Comparison of ENCODE assay signal across 2 cellular contexts in genomic region chr16:83418565-83418964, GRCh38.
TF ChIP-seq lines count a peak whose summit lies in the region.

No MANE protein-coding gene starts in this region.

TF ChIP-seq in SK-N-SH, 30 proteins besides CTCF, POLR2A, EP300 and RAD21 (continued from another document):
- no peak for TF ChIP-seq ELF1 (IDR thresholded peaks at IDR 0.05)
- no peak for TF ChIP-seq ZBTB33 (IDR thresholded peaks at IDR 0.05; ENCODE audit: borderline replicate concordance, low read depth)
- no peak for TF ChIP-seq MXI1 (IDR thresholded peaks at IDR 0.05; ENCODE audit: low read depth, low read length)
- no peak for TF ChIP-seq NFIC (IDR thresholded peaks at IDR 0.05; ENCODE audit: borderline replicate concordance)
- no peak for TF ChIP-seq SMC3 (IDR thresholded peaks at IDR 0.05; ENCODE audit: low read depth, low read length)
TF ChIP-seq in SK-N-SH: peak in this region for 0.

TF ChIP-seq in SK-N-SH treated with all-trans-retinoic acid at 6 μM for 48 hours, 23 proteins besides CTCF, POLR2A, EP300 and RAD21 (continued from another document):
- TF ChIP-seq TSHZ2 (CRISPR knock-in tag; IDR thresholded peaks at IDR 0.05) (no peak), GLIS3 (CRISPR knock-in tag; IDR thresholded peaks at IDR 0.05) (no peak), PPARA (CRISPR knock-in tag; IDR thresholded peaks at IDR 0.05; ENCODE audit: borderline replicate concordance) (no peak), ESRRG (CRISPR knock-in tag; IDR thresholded peaks at IDR 0.05) (no peak)
